Comparison of ENCODE assay signal across 13 cellular contexts in genomic region chr10:57696641-57697040, GRCh38.
A peak's percentile ranks its signal among the peaks of the same experiment; 100 is the strongest.
DNase-seq lines count a peak whose midpoint lies in the region; ATAC-seq and TF ChIP-seq lines count a peak whose summit lies in the region.
"Had no signal": no experiment of that assay in that cellular context is flagged by ENCODE, and none has a peak within 500 bp of the region (broad histone marks: within the 10 kb centered on the region; RNA-seq: fewer than 3 reads in every experiment).

No MANE protein-coding gene starts in this region.

- H3K9ac ChIP-seq in IMR-90 (ENCODE audit: low read depth, low read length): no peak overlapping the region

- peak overlapping the region; percentile 75; the same call in 1 of the 2 replicates for H2AK5ac ChIP-seq in IMR-90 (ENCODE audit: low read depth, low read length)

- CTCF ChIA-PET in IMR-90 (lab: Yijun Ruan, JAX): no interaction called here
- CTCF ChIA-PET in T-cell (lab: Charles Lee): interaction anchor here in 1 of 2 donors (0.7 kb wide), 1 partner anchor 14 kb away, joined by 4 read pairs; no protein-coding TSS in a partner anchor

- peak overlapping the region; percentile 49 for H3K14ac ChIP-seq in IMR-90 (replicated peaks; ENCODE audit: low read depth, low read length)

- H3K9me1 ChIP-seq in IMR-90 (ENCODE audit: insufficient read depth, low read length): no peaks in the 10 kb centered on the region

- H4K5ac ChIP-seq in IMR-90 (ENCODE audit: low read depth, low read length): peak overlapping the region; percentile 78; the same call in 1 of the 2 replicates

- no peaks in the 10 kb centered on the region for H3K27me3 Mint-ChIP-seq in T-cell
- H3K27me3 Mint-ChIP-seq: activated B cell treated with CpG ODN at 0.5 μM for 24 hours had no signal

- H3K18ac ChIP-seq in IMR-90 (ENCODE audit: low read depth, low read length): peak overlapping the region; percentile 84

- H3K4me3 ChIP-seq in ACC112 (ENCODE audit: low read depth, low read length) (peak overlapping the region; percentile 48; the same call in 1 of the 2 replicates), IMR-90 (ENCODE audit: insufficient read depth, low read depth, low read length) (no peak overlapping the region), cardiac fibroblast (replicated peaks in 1 of 2; ENCODE audit: low read depth in 2 of 2, low read length in 2 of 2) (no peak overlapping the region), lung (no peak overlapping the region)
- H3K4me3 ChIP-seq: coronary artery had no signal

- H4K8ac ChIP-seq in IMR-90 (ENCODE audit: low read depth in 2 of 2, low read length in 2 of 2): peak overlapping the region; percentile 58 to 92

- no peaks in the 10 kb centered on the region for H3K79me2 ChIP-seq in ACC112 (ENCODE audit: control insufficient read depth, insufficient read depth, low read length, unreplicated experiment)

- H3K36me3 Mint-ChIP-seq in T-cell: no peaks in the 10 kb centered on the region

- peak overlapping the region; percentile 59; the same call in 1 of the 3 replicates for H2BK15ac ChIP-seq in IMR-90 (ENCODE audit: low read depth, low read length)

- no peaks in the 10 kb centered on the region for H3K79me1 ChIP-seq in IMR-90 (ENCODE audit: low read depth in 1 of 2, low read length in 2 of 2)

- H3K4me1 ChIP-seq in ACC112 (ENCODE audit: control insufficient read depth, insufficient read depth, low read length, unreplicated experiment) (peaks cover 51% of the 10 kb centered on the region), IMR-90 (ENCODE audit: control insufficient read depth, insufficient read depth, low read length) (peaks cover 4% of the 10 kb centered on the region; the same call in 1 of the 2 replicates), lung (ENCODE audit: control insufficient read depth in 2 of 2, insufficient read depth in 2 of 2, low read length in 2 of 2) (no peaks in the 10 kb centered on the region)

- no CpG with 5 or more reads among the region's 1 CpG for WGBS in IMR-90 (ENCODE audit: extremely low coverage in 2 of 2, insufficient read length in 1 of 2), 2 experiments
- 69 to 91% methylated on average over 1 of the region's 1 CpG for WGBS in lung, 2 donors

- H3K9me3 ChIP-seq in IMR-90 (ENCODE audit: control insufficient read depth, insufficient read depth, low read length): no peaks in the 10 kb centered on the region
- no peaks in the 10 kb centered on the region for H3K9me3 ChIP-seq in lung (ENCODE audit: control insufficient read depth in 2 of 2, insufficient read depth in 1 of 2, low read length in 1 of 2)

- H2AFZ ChIP-seq in ACC112 (ENCODE audit: low read length, unreplicated experiment) (peak overlapping the region; percentile 94), IMR-90 (replicated peaks; ENCODE audit: low read length, poor library complexity) (peak overlapping the region; percentile 25)

- H2AK9ac ChIP-seq in IMR-90 (replicated peaks; ENCODE audit: low read depth, low read length, poor library complexity): no peak overlapping the region

- H3K36me3 ChIP-seq in ACC112 (ENCODE audit: insufficient read depth, low read length): no peaks in the 10 kb centered on the region
- no peaks in the 10 kb centered on the region for H3K36me3 ChIP-seq in IMR-90 (ENCODE audit: control insufficient read depth, insufficient read depth, low read length)
- no peaks in the 10 kb centered on the region for H3K36me3 ChIP-seq in lung (ENCODE audit: control insufficient read depth in 2 of 2, insufficient read depth in 2 of 2, low read length in 2 of 2)

- H3K27me3 ChIP-seq in ACC112 (ENCODE audit: insufficient read depth, low read length) (no peaks in the 10 kb centered on the region), IMR-90 (ENCODE audit: control insufficient read depth, insufficient read depth, low read length) (no peaks in the 10 kb centered on the region), lung (ENCODE audit: control insufficient read depth, insufficient read depth) (no peaks in the 10 kb centered on the region)

- no peaks in the 10 kb centered on the region for H4K20me1 ChIP-seq in IMR-90 (ENCODE audit: insufficient read depth, low read length)

- intact Hi-C loops in IMR-90 (cut with micrococcal nuclease): no loop called here

- peak overlapping the region; percentile 70; the same call in 1 of the 2 replicates for H3K4me2 ChIP-seq in IMR-90 (ENCODE audit: low read depth, low read length)

- H3K56ac ChIP-seq in IMR-90 (ENCODE audit: extremely low read depth, insufficient read depth, low read length): peak overlapping the region; percentile 61; the same call in 1 of the 2 replicates

- no peak overlapping the region for H3K27ac Mint-ChIP-seq in T-cell
- H3K27ac Mint-ChIP-seq: activated B cell treated with CpG ODN at 0.5 μM for 24 hours had no signal

- TF ChIP-seq RAD21 in IMR-90 (IDR thresholded peaks at IDR 0.05; ENCODE audit: low read length): no peak

- ATAC-seq in IMR-90 (ENCODE audit: low read depth) (peak; percentile 69), lung (ENCODE audit: insufficient read depth, low FRiP score) (peak; percentile 75), HG02623 (IDR thresholded peaks at IDR 0.05; ENCODE audit: unreplicated experiment) (no peak), T-cell (replicated peaks in 1 of 4) (no peak), GM21423 (IDR thresholded peaks at IDR 0.05; ENCODE audit: unreplicated experiment) (no peak)

- POLR2A ChIA-PET in IMR-90 (lab: Charles Lee; ENCODE audit: unreplicated experiment): no interaction called here
- POLR2A ChIA-PET in T-cell (lab: Charles Lee): no interaction called here

- H2BK20ac ChIP-seq in IMR-90 (ENCODE audit: low read depth, low read length): peak overlapping the region; percentile 98

- H2BK120ac ChIP-seq in IMR-90 (ENCODE audit: low read depth, low read length): peak overlapping the region; percentile 97

- H2BK5ac ChIP-seq in IMR-90 (ENCODE audit: low read depth, low read length, poor library complexity, severe bottlenecking): peak overlapping the region; percentile 89

- in situ Hi-C loops in IMR-90 (cut with MboI; ENCODE audit: low sequenced_read_pairs): no loop called here

- no peaks in the 10 kb centered on the region for H3K4me1 Mint-ChIP-seq in T-cell
- H3K4me1 Mint-ChIP-seq: activated B cell treated with CpG ODN at 0.5 μM for 24 hours had no signal

- H3K9me3 Mint-ChIP-seq in T-cell: peaks cover 0 to 7% (median 4%) of the 10 kb centered on the region in 3 donors

- DNase-seq in IMR-90: peak; percentile 82
- DNase-seq in cardiac fibroblast (ENCODE audit: low read depth in 2 of 2): peak; percentile 90 to 97
- no peak for DNase-seq in lung (ENCODE audit: low spot score)
- DNase-seq in COLO668 (lab: John Stamatoyannopoulos, UW; ENCODE audit: unreplicated experiment): no peak
- DNase-seq in T-cell: no peak
- DNase-seq: activated B cell treated with CpG ODN at 0.5 μM for 24 hours, Kasumi-1, NCI-H2227 treated with DMSO at 0.1 percent for 48 hours, RPMI8226 had no signal

- H3K4me3 Mint-ChIP-seq in T-cell: no peak overlapping the region
- H3K4me3 Mint-ChIP-seq: activated B cell treated with CpG ODN at 0.5 μM for 24 hours had no signal

- peak overlapping the region; percentile 76 for H3K4ac ChIP-seq in IMR-90 (ENCODE audit: low read depth, low read length)

- H4K91ac ChIP-seq in IMR-90 (ENCODE audit: insufficient read depth, low read depth, low read length): peak overlapping the region; percentile 90

- BruUV-seq in IMR-90 (replicated peaks; lab: Mats Ljungman, UMichigan): no TSS peak

- H3K27ac ChIP-seq in ACC112 (ENCODE audit: low read depth, low read length): peak overlapping the region; percentile 98
- peak overlapping the region; percentile 92 for H3K27ac ChIP-seq in IMR-90 (ENCODE audit: insufficient read depth, low read length)
- no peak overlapping the region for H3K27ac ChIP-seq in lung (ENCODE audit: low read depth in 1 of 2, low read length in 1 of 2)

- H3K23ac ChIP-seq in IMR-90 (ENCODE audit: low read depth, low read length): peak overlapping the region; percentile 70

- dilution Hi-C loops in IMR-90 (cut with HindIII; ENCODE audit: low sequenced_read_pairs, unreplicated experiment): no loop called here

- no peak for TF ChIP-seq POLR2A in IMR-90 (IDR thresholded peaks at IDR 0.05; ENCODE audit: low read depth, low read length)

- TF ChIP-seq CTCF in IMR-90 (conservative IDR thresholded peaks at IDR 0.05; ENCODE audit: low read depth, low read length): no peak
- no peak for TF ChIP-seq CTCF in cardiac fibroblast (IDR thresholded peaks at IDR 0.05; ENCODE audit: low read depth, low read length)
- no peak for TF ChIP-seq CTCF in lung (IDR thresholded peaks at IDR 0.05; ENCODE audit: control extremely low read depth, extremely low read depth)

TF ChIP-seq in IMR-90, 13 proteins besides CTCF, POLR2A, EP300 and RAD21:
- TF ChIP-seq, protein P1, sequence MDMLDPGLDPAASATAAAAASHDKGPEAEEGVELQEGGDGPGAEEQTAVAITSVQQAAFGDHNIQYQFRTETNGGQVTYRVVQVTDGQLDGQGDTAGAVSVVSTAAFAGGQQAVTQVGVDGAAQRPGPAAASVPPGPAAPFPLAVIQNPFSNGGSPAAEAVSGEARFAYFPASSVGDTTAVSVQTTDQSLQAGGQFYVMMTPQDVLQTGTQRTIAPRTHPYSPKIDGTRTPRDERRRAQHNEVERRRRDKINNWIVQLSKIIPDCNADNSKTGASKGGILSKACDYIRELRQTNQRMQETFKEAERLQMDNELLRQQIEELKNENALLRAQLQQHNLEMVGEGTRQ (IDR thresholded peaks at IDR 0.05; ENCODE audit: low read depth, low read length): no peak
- peak; percentile 32; the same call in 1 of the 2 replicates for TF ChIP-seq MAFK (IDR thresholded peaks at IDR 0.05; ENCODE audit: low read depth, low read length)
- peak; percentile 85 for TF ChIP-seq CEBPB (IDR thresholded peaks at IDR 0.05; ENCODE audit: low read depth, low read length)

Comparison
In these comparisons a context has a peak if more than half of its experiments do, and no peak if none do; other contexts are left out.
1. H3K27ac ChIP-seq: peak in ACC112 (single experiment) and IMR-90 (single experiment); none in lung (0 of 2).
2. ATAC-seq: peak in IMR-90 (single experiment) and lung (single experiment); none in HG02623 (single experiment), T-cell (0 of 4) and GM21423 (single experiment).
3. DNase-seq: peak in IMR-90 (single experiment) and cardiac fibroblast (2 of 2); none in lung (single experiment), COLO668 (single experiment) and T-cell (0 of 34).